ENCODE assay signal across 19 cellular contexts in the genomic region with DNA sequence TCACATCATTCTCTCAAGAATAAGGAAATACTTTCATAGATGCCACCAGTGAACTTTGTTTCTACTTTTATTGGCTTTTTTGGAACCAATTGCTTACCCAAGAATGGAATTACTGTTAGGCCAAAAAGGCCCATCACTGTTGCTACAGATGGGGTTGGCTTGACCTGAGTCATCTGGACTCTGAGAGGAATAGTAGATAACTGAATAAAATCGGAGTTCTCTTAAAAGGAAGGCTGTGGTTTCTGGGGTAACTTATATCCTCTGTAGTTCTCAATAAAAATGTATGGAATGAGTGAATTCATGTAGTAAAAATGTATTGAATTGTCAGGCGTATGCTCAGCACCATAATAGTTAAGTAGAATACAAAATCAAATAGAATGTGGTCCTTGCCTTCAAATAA. TPM values are rescaled to one million over a fixed set of nuclear protein-coding genes. Genes with fewer than 3 reads are reported as not detected.
DNase-seq lines count a peak whose midpoint lies in the region; ATAC-seq, FAIRE-seq and TF ChIP-seq lines count a peak whose summit lies in the region.
"Had no signal": no experiment of that assay in that cellular context is flagged by ENCODE, and none has a peak within 500 bp of the region (broad histone marks: within the 10 kb centered on the region; RNA-seq: fewer than 3 reads in every experiment).

No MANE protein-coding gene starts in this region.

- H3K27me3 Mint-ChIP-seq in astrocyte (ENCODE audit: low read depth, unreplicated experiment), result no peaks in the 10 kb centered on the region
- H3K27me3 Mint-ChIP-seq in mesothelial cell of epicardium (ENCODE audit: low read depth), result no peaks in the 10 kb centered on the region

- DNase-seq in HepG2 (ENCODE audit: low spot score) (no peak), right lobe of liver (no peak), astrocyte (ENCODE audit: low read depth) (peak; percentile 51), mesothelial cell of epicardium (ENCODE audit: low spot score in 2 of 2, unreplicated experiment in 2 of 2) (no peak), vagina (ENCODE audit: extremely low spot score in 2 of 2) (no peak), lower leg skin (ENCODE audit: low spot score in 2 of 2) (no peak)
- DNase-seq: COR-L47, DMS53, MV-4-11, NCI-H1436, NCI-H2081 treated with DMSO at 0.1 percent for 48 hours, NCI-H2227 treated with DMSO at 0.1 percent for 48 hours, Right ventricle myocardium superior, SK-N-SH had no signal

- peaks cover 37% of the 10 kb centered on the region for H3K4me1 Mint-ChIP-seq in astrocyte (ENCODE audit: low read depth, unreplicated experiment)
- H3K4me1 Mint-ChIP-seq in mesothelial cell of epicardium, result peaks cover 20% of the 10 kb centered on the region

- H3K4me3 Mint-ChIP-seq in astrocyte (ENCODE audit: unreplicated experiment) (no peak overlapping the region), mesothelial cell of epicardium (no peak overlapping the region)

- FAIRE-seq in HepG2 (lab: Jason Lieb, UNC), result no peak
- FAIRE-seq in astrocyte (lab: Jason Lieb, UNC), result peak; percentile 39
- FAIRE-seq: GM12891, GM19239 had no signal

- H3K36me3 Mint-ChIP-seq in astrocyte (ENCODE audit: low read depth, unreplicated experiment), result peaks cover 6% of the 10 kb centered on the region
- H3K36me3 Mint-ChIP-seq in mesothelial cell of epicardium, result peaks cover 24% of the 10 kb centered on the region

- intact Hi-C loops in HepG2 (cut with micrococcal nuclease; ENCODE audit: unreplicated experiment) (no loop called here), right lobe of liver (cut with DNase I) (no loop called here), vagina (cut with DNase I) (no loop called here), lower leg skin (cut with DNase I; ENCODE audit: low total_unique reads) (no loop called here)

- H3K4me2 ChIP-seq in HepG2 (ENCODE audit: low read depth, low read length), result 0 out of 2 replicates have a peak overlapping the region, but pooled peaks have one; percentile 68
- peak overlapping the region; percentile 21 for H3K4me2 ChIP-seq in astrocyte (ENCODE audit: low read length)
- H3K4me2 ChIP-seq: SK-N-SH had no signal

- POLR2A ChIA-PET in HepG2 (lab: Yijun Ruan, JAX), result no interaction called here

- H3K27ac Mint-ChIP-seq in astrocyte (ENCODE audit: unreplicated experiment) (peak overlapping the region; percentile 91), mesothelial cell of epicardium (peak overlapping the region; percentile 6)

- H3K9ac ChIP-seq in HepG2 (ENCODE audit: insufficient read depth, low read depth, low read length), result no peak overlapping the region
- H3K9ac ChIP-seq in astrocyte (ENCODE audit: low read length), result no peak overlapping the region
- H3K9ac ChIP-seq: SK-N-SH had no signal

- H3K79me2 ChIP-seq in HepG2 (ENCODE audit: insufficient read depth, low read length), result peaks cover 87% of the 10 kb centered on the region
- peaks cover 99% of the 10 kb centered on the region for H3K79me2 ChIP-seq in astrocyte (ENCODE audit: insufficient read depth, low read length)

- H2AFZ ChIP-seq in HepG2 (ENCODE audit: low read length) (no peak overlapping the region), astrocyte (ENCODE audit: low read depth, low read length) (no peak overlapping the region)

- H3K27me3 ChIP-seq in HepG2 (ENCODE audit: control insufficient read depth in 1 of 2, insufficient read depth in 2 of 2, low read length in 2 of 2) (no peaks in the 10 kb centered on the region), right lobe of liver (no peaks in the 10 kb centered on the region), astrocyte (ENCODE audit: insufficient read depth, low read length) (no peaks in the 10 kb centered on the region), vagina (no peaks in the 10 kb centered on the region)

- H3K9me3 Mint-ChIP-seq in astrocyte (ENCODE audit: unreplicated experiment) (no peaks in the 10 kb centered on the region), mesothelial cell of epicardium (peaks cover 37% of the 10 kb centered on the region)

- in situ Hi-C loops in HepG2 (cut with HindIII; ENCODE audit: extremely low pct_ligation_motif_present, low pct_unique_long_range_greater_than_20kb), result loop anchor here (5.0 kb wide), 1 partner anchor 55 kb away; a partner anchor contains a TSS

- H3K4me3 ChIP-seq in HepG2 (replicated peaks in 1 of 3; ENCODE audit: insufficient read depth in 1 of 3, low read depth in 2 of 3, low read length in 3 of 3), result no peak overlapping the region
- H3K4me3 ChIP-seq in right lobe of liver, result no peak overlapping the region
- H3K4me3 ChIP-seq in astrocyte (ENCODE audit: insufficient read depth, low read depth, low read length), result no peak overlapping the region
- no peak overlapping the region for H3K4me3 ChIP-seq in vagina
- H3K4me3 ChIP-seq in lower leg skin (ENCODE audit: low read depth, poor library complexity, severe bottlenecking), result no peak overlapping the region

- CTCF ChIA-PET in HepG2 (lab: Yijun Ruan, JAX; ENCODE audit: low intra/inter-chr PET ratio, low total read pairs), result no interaction called here

- TF ChIP-seq CTCF in HepG2 (CRISPR knock-in tag; IDR thresholded peaks at IDR 0.05), result no peak
- no peak for TF ChIP-seq CTCF in right lobe of liver (IDR thresholded peaks at IDR 0.05)
- no peak for TF ChIP-seq CTCF in astrocyte (IDR thresholded peaks at IDR 0.05; ENCODE audit: insufficient read depth, low read depth, low read length)
- no peak for TF ChIP-seq CTCF in mesothelial cell of epicardium (IDR thresholded peaks at IDR 0.05; ENCODE audit: unreplicated experiment)
- no peak for TF ChIP-seq CTCF in vagina (IDR thresholded peaks at IDR 0.05)
- no peak for TF ChIP-seq CTCF in lower leg skin (IDR thresholded peaks at IDR 0.05)

- H3K9me3 ChIP-seq in HepG2 (ENCODE audit: low read length) (no peaks in the 10 kb centered on the region), right lobe of liver (no peaks in the 10 kb centered on the region), astrocyte (ENCODE audit: insufficient read depth, low read depth, low read length) (no peaks in the 10 kb centered on the region), vagina (no peaks in the 10 kb centered on the region)
- H3K9me3 ChIP-seq: SK-N-SH had no signal

- BruUV-seq in HepG2 (replicated peaks; lab: Mats Ljungman, UMichigan), result no TSS peak

- H3K4me1 ChIP-seq in HepG2 (ENCODE audit: insufficient read depth, low read length) (peaks cover 71% of the 10 kb centered on the region), right lobe of liver (peaks cover 0 to 40% (median 13%) of the 10 kb centered on the region in 4 donors), astrocyte (ENCODE audit: insufficient read depth, low read length) (peaks cover 15% of the 10 kb centered on the region), vagina (peaks cover 32% of the 10 kb centered on the region)

- no peak overlapping the region for H3K27ac ChIP-seq in HepG2 (ENCODE audit: extremely low read length, insufficient read depth, low read length)
- no peak overlapping the region for H3K27ac ChIP-seq in right lobe of liver
- no peak overlapping the region for H3K27ac ChIP-seq in astrocyte (ENCODE audit: low read depth, low read length)
- peak overlapping the region; percentile 17 for H3K27ac ChIP-seq in vagina
- H3K27ac ChIP-seq: C4-2B had no signal

- ATAC-seq in HepG2 (no peak), right lobe of liver (no peak), GM21825 (IDR thresholded peaks at IDR 0.05; ENCODE audit: unreplicated experiment) (no peak), HG02852 (IDR thresholded peaks at IDR 0.05; ENCODE audit: unreplicated experiment) (no peak)

- H3K36me3 ChIP-seq in HepG2 (replicated peaks in 1 of 2; ENCODE audit: control insufficient read depth in 1 of 2, insufficient read depth in 2 of 2, low read length in 2 of 2) (no peaks in the 10 kb centered on the region), right lobe of liver (no peaks in the 10 kb centered on the region), astrocyte (ENCODE audit: insufficient read depth, low read length) (no peaks in the 10 kb centered on the region), vagina (no peaks in the 10 kb centered on the region)

- H4K20me1 ChIP-seq in HepG2 (ENCODE audit: insufficient read depth, low read length) (peaks cover 3% of the 10 kb centered on the region), astrocyte (ENCODE audit: insufficient read depth, low read length) (peaks cover 33% of the 10 kb centered on the region)

- TF ChIP-seq RAD21 in HepG2 (CRISPR knock-in tag; IDR thresholded peaks at IDR 0.05), result no peak

- no peak for TF ChIP-seq POLR2A in HepG2 (IDR thresholded peaks at IDR 0.05; ENCODE audit: insufficient read depth in 1 of 2, low read depth in 2 of 2, low read length in 2 of 2)
- no peak for TF ChIP-seq POLR2A in right lobe of liver (IDR thresholded peaks at IDR 0.05)
- TF ChIP-seq POLR2A in vagina (IDR thresholded peaks at IDR 0.05), result no peak
- no peak for TF ChIP-seq POLR2A in lower leg skin (IDR thresholded peaks at IDR 0.05)

- no peak for TF ChIP-seq EP300 in HepG2 (IDR thresholded peaks at IDR 0.05; ENCODE audit: low read depth in 2 of 2, low read length in 2 of 2)
- no peak for TF ChIP-seq EP300 in HepG2 (CRISPR knock-in tag; IDR thresholded peaks at IDR 0.05; ENCODE audit: borderline replicate concordance)

- 86% methylated on average over 2 of the region's 2 CpGs for WGBS in HepG2 (ENCODE audit: low lambda C conversion rate)
- 77% methylated on average over 2 of the region's 2 CpGs for WGBS in right lobe of liver (ENCODE audit: insufficient coverage, low coverage, low lambda C conversion rate, missing lambda C conversion rate)
- WGBS in lower leg skin, 2 donors, result 74 to 84% methylated on average over 2 of the region's 2 CpGs

RNA-seq across cellular contexts. Expression of a gene that starts 56.6 kb away (rescaled TPM):
- total RNA-seq in HepG2 (2016; rRNA removed; fragmentation: Illumina TruSeq; extraction: Trizol) (54.4 and 72.2 TPM in 2 replicates), right lobe of liver (100 to 1,000 TPM in 3 of 6 experiments, 10 to 100 TPM in 3; 75.1 to 113 (median 94.0) TPM), astrocyte (78.0 and 83.1 TPM in 2 replicates), mesothelial cell of epicardium (83.0 to 86.0 TPM (median 85.2 TPM) in 3 replicates), vagina (106 TPM), lower leg skin (100 to 1,000 TPM; 124 to 153 (median 132) TPM)
- total RNA-seq in HepG2 (2016; cell fraction: cytosol; rRNA removed; fragmentation: Illumina TruSeq; extraction: Trizol; ENCODE audit: low read depth), result 23.8 and 24.8 TPM in 2 replicates
- total RNA-seq in HepG2 (2016; cell fraction: insoluble cytoplasmic fraction; rRNA removed; fragmentation: Illumina TruSeq; extraction: Trizol), result 51.9 and 66.9 TPM in 2 replicates
- total RNA-seq in HepG2 (2016; cell fraction: membrane; rRNA removed; fragmentation: Illumina TruSeq; extraction: Trizol), result 27.8 and 29.0 TPM in 2 replicates
- total RNA-seq in HepG2 (2016; cell fraction: nucleus; rRNA removed; fragmentation: Illumina TruSeq; extraction: Trizol), result 65.7 and 68.9 TPM in 2 replicates
- 16.2 and 17.9 TPM in 2 replicates for polyA plus RNA-seq in HepG2 (2011; rRNA removed)
- polyA plus RNA-seq in HepG2 (2011; cell fraction: cytosol; rRNA removed), result 10.1 and 15.9 TPM in 2 replicates
- 18.6 and 22.0 TPM in 2 replicates for polyA plus RNA-seq in HepG2 (2011; cell fraction: nucleus; rRNA removed)
- 30.2 and 31.4 TPM in 2 replicates for polyA plus RNA-seq in HepG2 (2012)
- polyA plus RNA-seq in HepG2 (2016; cell fraction: cytosol; fragmentation: Illumina TruSeq; extraction: Trizol; ENCODE audit: low read depth), result 0.95 and 1.2 TPM in 2 replicates
- 35.8 and 36.1 TPM in 2 replicates for polyA plus RNA-seq in HepG2 (2016; cell fraction: insoluble cytoplasmic fraction; fragmentation: Illumina TruSeq; extraction: Trizol; ENCODE audit: low read depth)
- polyA plus RNA-seq in HepG2 (2016; cell fraction: membrane; fragmentation: Illumina TruSeq; extraction: Trizol; ENCODE audit: low read depth), result 5.1 and 6.3 TPM in 2 replicates
- 31.1 and 33.7 TPM in 2 replicates for polyA plus RNA-seq in HepG2 (2016; cell fraction: nucleus; fragmentation: Illumina TruSeq; extraction: Trizol; ENCODE audit: insufficient read depth, low read depth)
- 46.5 and 46.8 TPM in 2 replicates for polyA minus RNA-seq in HepG2 (2011; rRNA and poly(A)+ RNA removed; ENCODE audit: low replicate concordance)
- polyA minus RNA-seq in HepG2 (2011; cell fraction: cytosol; rRNA and poly(A)+ RNA removed), result 52.1 and 66.1 TPM in 2 replicates
- 151 and 164 TPM in 2 replicates for polyA minus RNA-seq in HepG2 (2011; cell fraction: nucleus; rRNA and poly(A)+ RNA removed)
